13 cellular contexts compared by ENCODE assay signal in genomic region chr13:97308735-97309429, GRCh38.
DNase-seq lines count a peak whose midpoint lies in the region; ATAC-seq, FAIRE-seq and TF ChIP-seq lines count a peak whose summit lies in the region.
"Had no signal": no experiment of that assay in that cellular context is flagged by ENCODE, and none has a peak within 500 bp of the region (broad histone marks: within the 10 kb centered on the region; RNA-seq: fewer than 3 reads in every experiment).

No MANE protein-coding gene starts in this region.

- no peak for TF ChIP-seq POLR2A in K562 (conservative IDR thresholded peaks at IDR 0.05)

- no peaks in the 10 kb centered on the region for H3K27me3 Mint-ChIP-seq in activated naive CD8-positive, alpha-beta T cell treated with anti-CD3 and anti-CD28 coated beads, Interleukin-2, amount 50 U/mL, for 24 hours
- no peaks in the 10 kb centered on the region for H3K27me3 Mint-ChIP-seq in activated naive CD8-positive, alpha-beta T cell treated with anti-CD3 and anti-CD28 coated beads for 36 hours

- no peaks in the 10 kb centered on the region for H3K9me3 Mint-ChIP-seq in activated naive CD8-positive, alpha-beta T cell treated with anti-CD3 and anti-CD28 coated beads, Interleukin-2, amount 50 U/mL, for 24 hours
- no peaks in the 10 kb centered on the region for H3K9me3 Mint-ChIP-seq in activated naive CD8-positive, alpha-beta T cell treated with anti-CD3 and anti-CD28 coated beads for 36 hours

- H3K27ac Mint-ChIP-seq in activated naive CD8-positive, alpha-beta T cell treated with anti-CD3 and anti-CD28 coated beads, Interleukin-2, amount 50 U/mL, for 24 hours, result no peak overlapping the region
- H3K27ac Mint-ChIP-seq in activated naive CD8-positive, alpha-beta T cell treated with anti-CD3 and anti-CD28 coated beads for 36 hours, result no peak overlapping the region

- H3K27me3 ChIP-seq in K562 (ENCODE audit: control insufficient read depth in 2 of 2, insufficient read depth in 2 of 2, low read length in 2 of 2) (no peaks in the 10 kb centered on the region), liver (ENCODE audit: control insufficient read depth in 4 of 4, insufficient read depth in 4 of 4, low read length in 3 of 4) (no peaks in the 10 kb centered on the region)
- H3K27me3 ChIP-seq: upper lobe of left lung had no signal

- peak; percentile 28 for ATAC-seq in activated naive CD8-positive, alpha-beta T cell treated with anti-CD3 and anti-CD28 coated beads, Interleukin-2, amount 50 U/mL, for 24 hours
- ATAC-seq in K562 (peak; percentile 29; the same call in 1 of the 3 replicates), HG02678 (IDR thresholded peaks at IDR 0.05; ENCODE audit: unreplicated experiment) (no peak), HG03378 (IDR thresholded peaks at IDR 0.05; ENCODE audit: unreplicated experiment) (no peak)

- BruUV-seq in K562 (replicated peaks; lab: Mats Ljungman, UMichigan), result no TSS peak

- H3K27ac ChIP-seq in K562 (ENCODE audit: extremely low read depth, low read depth, low read length) (no peak overlapping the region), liver (ENCODE audit: low read depth in 1 of 2, low read length in 2 of 2) (peak overlapping the region in 1 of 2 donors; percentile 31), substantia nigra (ENCODE audit: low read depth, low read length, poor library complexity, severe bottlenecking) (peak overlapping the region; percentile 59)
- H3K27ac ChIP-seq: 22Rv1 had no signal

- TF ChIP-seq CTCF in K562 (IDR thresholded peaks at IDR 0.05 in 2 of 3, conservative IDR thresholded peaks at IDR 0.05 in 1 of 3; ENCODE audit: insufficient read depth in 2 of 3, low read depth in 1 of 3, low read length in 3 of 3), result no peak
- no peak for TF ChIP-seq CTCF in liver (IDR thresholded peaks at IDR 0.05; ENCODE audit: low read depth, low read length, missing input control)

- H2AFZ ChIP-seq in K562 (ENCODE audit: low read depth, low read length), result no peak overlapping the region

- no peak for FAIRE-seq in K562 (lab: Jason Lieb, UNC)

- H3K4me3 ChIP-seq in K562, result no peak overlapping the region
- H3K4me3 ChIP-seq in liver (ENCODE audit: low read depth in 1 of 3, low read length in 3 of 3), result no peak overlapping the region
- H3K4me3 ChIP-seq: upper lobe of left lung had no signal

- TF ChIP-seq EP300 in K562 (IDR thresholded peaks at IDR 0.05; ENCODE audit: low read length), result no peak

- no peak for TF ChIP-seq RAD21 in K562 (CRISPR knock-in tag; conservative IDR thresholded peaks at IDR 0.05 in 1 of 2, IDR thresholded peaks at IDR 0.05 in 1 of 2)
- no peak for TF ChIP-seq RAD21 in liver (IDR thresholded peaks at IDR 0.05)

- H3K4me2 ChIP-seq in K562 (ENCODE audit: insufficient read depth, low read length), result no peak overlapping the region

- peaks cover 7% of the 10 kb centered on the region for H3K36me3 Mint-ChIP-seq in activated naive CD8-positive, alpha-beta T cell treated with anti-CD3 and anti-CD28 coated beads, Interleukin-2, amount 50 U/mL, for 24 hours (ENCODE audit: low read depth)
- H3K36me3 Mint-ChIP-seq in activated naive CD8-positive, alpha-beta T cell treated with anti-CD3 and anti-CD28 coated beads for 36 hours, result peaks cover 11% of the 10 kb centered on the region

- no peak overlapping the region for H3K9ac ChIP-seq in K562 (ENCODE audit: insufficient read depth in 1 of 2, low read depth in 2 of 2, low read length in 2 of 2)
- H3K9ac ChIP-seq in liver (ENCODE audit: low read depth in 1 of 2, low read length in 2 of 2), result no peak overlapping the region

- H3K9me3 ChIP-seq in K562 (replicated peaks; ENCODE audit: control insufficient read depth, insufficient read depth, low read depth, low read length) (no peaks in the 10 kb centered on the region), liver (ENCODE audit: control insufficient read depth in 4 of 4, low read length in 3 of 4) (peaks cover 0 to 2% (median 0%) of the 10 kb centered on the region in 4 donors)
- H3K9me3 ChIP-seq: upper lobe of left lung had no signal

- no peak for DNase-seq in activated naive CD8-positive, alpha-beta T cell treated with anti-CD3 and anti-CD28 coated beads, Interleukin-2, amount 50 U/mL, for 24 hours
- no peak for DNase-seq in activated naive CD8-positive, alpha-beta T cell treated with anti-CD3 and anti-CD28 coated beads for 36 hours
- DNase-seq in K562 (ENCODE audit: extremely low read depth in 1 of 4, low spot score in 3 of 4) (peak in 1 of 4 experiments; percentile 9), substantia nigra (lab: John Stamatoyannopoulos, UW) (no peak), NCI-H2081 treated with DMSO at 0.1 percent for 48 hours (lab: John Stamatoyannopoulos, UW) (no peak)
- DNase-seq: activated CD4-positive, alpha-beta T cell treated with anti-CD3 and anti-CD28 coated beads for 1 hour; central memory CD4-positive, alpha-beta T cell; DMS 273 treated with DMSO at 0.1 percent for 48 hours; upper lobe of left lung had no signal

- 0 out of 2 replicates have a peak, but pooled peaks cover 4% of the 10 kb centered on the region for H4K20me1 ChIP-seq in K562 (replicated peaks; ENCODE audit: control insufficient read depth, insufficient read depth, low read length)

- 48% methylated on average over 5 of the region's 5 CpGs for WGBS in K562 (ENCODE audit: insufficient coverage, low coverage, missing lambda C conversion rate)
- 61% methylated on average over 5 of the region's 5 CpGs for WGBS in liver

- H3K4me3 Mint-ChIP-seq in activated naive CD8-positive, alpha-beta T cell treated with anti-CD3 and anti-CD28 coated beads, Interleukin-2, amount 50 U/mL, for 24 hours, result no peak overlapping the region
- no peak overlapping the region for H3K4me3 Mint-ChIP-seq in activated naive CD8-positive, alpha-beta T cell treated with anti-CD3 and anti-CD28 coated beads for 36 hours

- peaks cover 6% of the 10 kb centered on the region for H3K4me1 Mint-ChIP-seq in activated naive CD8-positive, alpha-beta T cell treated with anti-CD3 and anti-CD28 coated beads, Interleukin-2, amount 50 U/mL, for 24 hours
- H3K4me1 Mint-ChIP-seq in activated naive CD8-positive, alpha-beta T cell treated with anti-CD3 and anti-CD28 coated beads for 36 hours, result peaks cover 10% of the 10 kb centered on the region

- CTCF ChIA-PET in K562 (lab: Yijun Ruan, JAX; ENCODE audit: low intra/inter-chr PET ratio), result no interaction called here

- peaks cover 15% of the 10 kb centered on the region for H3K79me2 ChIP-seq in K562 (ENCODE audit: control insufficient read depth, insufficient read depth, low read length)

- POLR2A ChIA-PET in K562 (lab: Yijun Ruan, JAX), result no interaction called here

- no peaks in the 10 kb centered on the region for H3K9me1 ChIP-seq in K562 (ENCODE audit: control insufficient read depth, insufficient read depth, low read length)

- in situ Hi-C loops in K562 (cut with MboI), result no loop called here

- no peaks in the 10 kb centered on the region; a peak in 1 of 5 replicates for H3K4me1 ChIP-seq in K562 (replicated peaks in 1 of 2; ENCODE audit: control insufficient read depth in 2 of 2, insufficient read depth in 2 of 2, low read length in 2 of 2)
- peaks cover 22 to 52% (median 32%) of the 10 kb centered on the region in 4 donors for H3K4me1 ChIP-seq in liver (ENCODE audit: control insufficient read depth in 4 of 4, insufficient read depth in 4 of 4, low read length in 3 of 4)

- no peaks in the 10 kb centered on the region for H3K36me3 ChIP-seq in K562 (ENCODE audit: control insufficient read depth, insufficient read depth, low read length)
- peaks cover 0 to 2% (median 0%) of the 10 kb centered on the region in 4 donors for H3K36me3 ChIP-seq in liver (ENCODE audit: control insufficient read depth in 4 of 4, insufficient read depth in 3 of 4, low read depth in 1 of 4, low read length in 3 of 4)
- H3K36me3 ChIP-seq: upper lobe of left lung had no signal

- intact Hi-C loops in K562 (cut with micrococcal nuclease), result no loop called here

TF ChIP-seq in K562, 482 proteins besides CTCF, POLR2A, EP300 and RAD21 (continues in another document):
- no peak for TF ChIP-seq ZNF232 (CRISPR knock-in tag; IDR thresholded peaks at IDR 0.05)
- no peak for TF ChIP-seq ZNF324 (CRISPR knock-in tag; IDR thresholded peaks at IDR 0.05)
- no peak for TF ChIP-seq ZFX (CRISPR knock-in tag; IDR thresholded peaks at IDR 0.05)
- TF ChIP-seq, protein P1, sequence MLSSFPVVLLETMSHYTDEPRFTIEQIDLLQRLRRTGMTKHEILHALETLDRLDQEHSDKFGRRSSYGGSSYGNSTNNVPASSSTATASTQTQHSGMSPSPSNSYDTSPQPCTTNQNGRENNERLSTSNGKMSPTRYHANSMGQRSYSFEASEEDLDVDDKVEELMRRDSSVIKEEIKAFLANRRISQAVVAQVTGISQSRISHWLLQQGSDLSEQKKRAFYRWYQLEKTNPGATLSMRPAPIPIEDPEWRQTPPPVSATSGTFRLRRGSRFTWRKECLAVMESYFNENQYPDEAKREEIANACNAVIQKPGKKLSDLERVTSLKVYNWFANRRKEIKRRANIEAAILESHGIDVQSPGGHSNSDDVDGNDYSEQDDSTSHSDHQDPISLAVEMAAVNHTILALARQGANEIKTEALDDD (IDR thresholded peaks at IDR 0.05), result no peak
- TF ChIP-seq MED1 (CRISPR knock-in tag; IDR thresholded peaks at IDR 0.05; ENCODE audit: borderline replicate concordance), result no peak
- TF ChIP-seq TSC22D4 (tag; IDR thresholded peaks at IDR 0.05), result no peak
- no peak for TF ChIP-seq ZNF717 (CRISPR knock-in tag; IDR thresholded peaks at IDR 0.05)
- no peak for TF ChIP-seq EWSR1 (IDR thresholded peaks at IDR 0.05; ENCODE audit: borderline replicate concordance, low read depth, partially characterized antibody)

TF ChIP-seq in liver, 16 proteins besides CTCF, POLR2A, EP300 and RAD21:
- no peak for TF ChIP-seq SP1 (IDR thresholded peaks at IDR 0.05)
- TF ChIP-seq HNF4A (conservative IDR thresholded peaks at IDR 0.05), result peak; percentile 65 to 81
- no peak for TF ChIP-seq HNF4G (IDR thresholded peaks at IDR 0.05)

Comparison
In these comparisons a context has a peak if more than half of its experiments do, and no peak if none do; other contexts are left out.
1. ATAC-seq: peak in activated naive CD8-positive, alpha-beta T cell treated with anti-CD3 and anti-CD28 coated beads, Interleukin-2, amount 50 U/mL, for 24 hours (single experiment) and K562 (single experiment); none in HG02678 (single experiment) and HG03378 (single experiment).